ENCODE assay signal across 17 cellular contexts in the genomic region with DNA sequence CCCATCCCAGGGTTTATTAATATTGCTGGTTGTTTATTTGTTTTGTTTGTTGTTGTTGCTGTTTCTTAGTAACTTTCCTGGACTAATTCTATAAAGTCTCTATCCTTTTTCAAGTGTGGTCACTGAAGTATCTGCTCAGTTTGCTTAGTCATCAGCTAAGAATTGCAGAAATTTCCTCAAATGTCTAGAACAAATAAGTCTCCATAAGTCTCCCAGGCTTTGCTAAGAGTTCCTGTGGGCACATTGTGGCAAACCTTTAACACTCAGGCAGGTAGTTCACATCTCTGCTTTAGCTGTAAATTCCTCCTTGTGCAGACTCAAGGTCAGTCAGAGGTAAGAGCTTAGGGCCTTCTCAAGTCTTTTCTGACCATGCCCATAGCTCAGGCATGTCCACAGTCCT. TPM values are rescaled to one million over a fixed set of nuclear protein-coding genes. Genes with fewer than 3 reads are reported as not detected.
A peak's percentile ranks its signal among the peaks of the same experiment; 100 is the strongest.
DNase-seq lines count a peak whose midpoint lies in the region; ATAC-seq and TF ChIP-seq lines count a peak whose summit lies in the region.
"Had no signal": no experiment of that assay in that cellular context is flagged by ENCODE, and none has a peak within 500 bp of the region (broad histone marks: within the 10 kb centered on the region; RNA-seq: fewer than 3 reads in every experiment).

No MANE protein-coding gene starts in this region.

- peak overlapping the region; percentile 68 for H3K27ac ChIP-seq in RWPE2 (ENCODE audit: poor library complexity, severe bottlenecking)
- H3K27ac ChIP-seq: parathyroid adenoma, SK-N-MC, suprapubic skin had no signal

- H3K36me3 ChIP-seq in RWPE2 (ENCODE audit: low read depth): no peaks in the 10 kb centered on the region
- H3K36me3 ChIP-seq: suprapubic skin had no signal

- no peaks in the 10 kb centered on the region for H3K9me3 ChIP-seq in RWPE2 (ENCODE audit: severe bottlenecking)
- H3K9me3 ChIP-seq: suprapubic skin had no signal

- H3K27me3 ChIP-seq in RWPE2 (ENCODE audit: insufficient read depth, poor library complexity, severe bottlenecking): no peaks in the 10 kb centered on the region
- H3K27me3 ChIP-seq: suprapubic skin had no signal

- no peak for TF ChIP-seq CTCF in RWPE2 (IDR thresholded peaks at IDR 0.05; ENCODE audit: poor library complexity, severe bottlenecking)

- DNase-seq in GM04504 (ENCODE audit: low read depth) (peak; percentile 83), RWPE2 (ENCODE audit: low spot score) (no peak), fibroblast of gingiva (ENCODE audit: low read depth) (peak; percentile 82), renal cortical epithelial cell (ENCODE audit: low read depth) (peak; percentile 99), DMS 273 treated with DMSO at 0.1 percent for 48 hours (lab: John Stamatoyannopoulos, UW) (no peak), MV-4-11 (lab: John Stamatoyannopoulos, UW) (no peak), GOT3 (lab: John Stamatoyannopoulos, UW) (no peak), COR-L47 (lab: John Stamatoyannopoulos, UW) (no peak)
- DNase-seq: activated CD4-positive, alpha-beta memory T cell treated with anti-CD3 and anti-CD28 coated beads for 36 hours; activated naive CD8-positive, alpha-beta T cell treated with anti-CD3 and anti-CD28 coated beads, Interleukin-2, amount 10 ng/mL, durations not matched to agents 7 days and 5 days; left cardiac atrium; NCI-H524; stimulated activated CD4-positive, alpha-beta T cell treated with anti-CD3 and anti-CD28 coated beads, Interleukin-2, amount 100 ng/mL, for 48 hours had no signal

- H3K4me1 ChIP-seq in RWPE2 (ENCODE audit: insufficient read depth, poor library complexity, severe bottlenecking): peaks cover 24% of the 10 kb centered on the region
- H3K4me1 ChIP-seq: parathyroid adenoma, suprapubic skin had no signal

- ATAC-seq in RWPE2 (ENCODE audit: low read depth): peak; percentile 96
- ATAC-seq: GM23338, left cardiac atrium had no signal

- H3K4me3 ChIP-seq in RWPE2 (ENCODE audit: severe bottlenecking): no peak overlapping the region
- H3K4me3 ChIP-seq: GM23338, SK-N-MC, suprapubic skin had no signal

RNA-seq across cellular contexts. Expression of a gene that starts 38.9 kb away (rescaled TPM):
- 0.15 TPM in 1 of 2 replicates, not detected in the other for total RNA-seq in renal cortical epithelial cell
- total RNA-seq: activated CD4-positive, alpha-beta memory T cell treated with anti-CD3 and anti-CD28 coated beads for 36 hours; activated naive CD8-positive, alpha-beta T cell treated with anti-CD3 and anti-CD28 coated beads, Interleukin-2, amount 10 ng/mL, durations not matched to agents 7 days and 5 days; GM23338; left cardiac atrium; suprapubic skin had no signal

Comparison
In these comparisons a context has a peak if more than half of its experiments do, and no peak if none do; other contexts are left out.
1. DNase-seq: peak in GM04504 (single experiment), fibroblast of gingiva (single experiment) and renal cortical epithelial cell (single experiment); none in RWPE2 (single experiment), DMS 273 treated with DMSO at 0.1 percent for 48 hours (single experiment), MV-4-11 (single experiment), GOT3 (single experiment) and COR-L47 (single experiment).